27 cellular contexts compared by ENCODE assay signal in genomic region chr5:4909086-4909485, GRCh38.
"Had no signal": no experiment of that assay in that cellular context is flagged by ENCODE, and none has a peak within 500 bp of the region (broad histone marks: within the 10 kb centered on the region; RNA-seq: fewer than 3 reads in every experiment).

No MANE protein-coding gene starts in this region.

- H3K4me1 ChIP-seq: stomach, testis, thyroid gland, tibial artery, upper lobe of left lung, upper lobe of right lung, vagina had no signal

- ATAC-seq: stimulated activated effector memory CD8-positive, alpha-beta T cell treated with anti-CD3 and anti-CD28 coated beads, Interleukin-12 subunit alpha, Interleukin-12 subunit beta, amount 100 ng/mL, for 72 hours; stimulated activated memory B cell treated with anti-CD40 and anti-IgM and Interleukin-4, amounts not matched to agents 10 μg/mL and 1 μg/mL and 100 μg/mL, for 72 hours; stimulated activated naive B cell treated with anti-CD40 and anti-IgM and Interleukin-4, amounts not matched to agents 10 μg/mL and 1 μg/mL and 100 μg/mL, for 72 hours; stimulated activated naive CD8-positive, alpha-beta T cell treated with anti-CD3 and anti-CD28 coated beads, Interleukin-15, amount 100 ng/mL, for 72 hours; stimulated activated naive CD8-positive, alpha-beta T cell treated with anti-CD3 and anti-CD28 coated beads, Interleukin-15, Interleukin-2, amounts not matched to agents 100 U/mL and 50 U/mL, for 24 hours; upper lobe of right lung had no signal

- DNase-seq: stimulated activated CD4-positive, alpha-beta T cell treated with anti-CD3 and anti-CD28 coated beads, Interleukin-2, amount 100 ng/mL, for 48 hours; stimulated activated CD4-positive, alpha-beta T cell treated with anti-CD3 and anti-CD28 coated beads, Interleukin-4, amount 100 ng/mL, for 1 hour; stimulated activated CD4-positive, alpha-beta T cell treated with anti-CD3 and anti-CD28 coated beads, Interleukin-4, amount 100 ng/mL, for 24 hours; stimulated activated CD4-positive, alpha-beta T cell treated with anti-CD3 and anti-CD28 coated beads, Interleukin-4, amount 100 ng/mL, for 4 hours; stimulated activated CD8-positive, alpha-beta memory T cell treated with anti-CD3 and anti-CD28 coated beads, Interleukin-4, amount 100 ng/mL, for 48 hours; stimulated activated naive B cell treated with anti-CD40 and anti-IgM and Interleukin-4, amounts not matched to agents 10 μg/mL and 1 μg/mL and 100 μg/mL, for 72 hours; stimulated activated naive CD4-positive, alpha-beta T cell; stimulated activated naive CD4-positive, alpha-beta T cell treated with Interleukin-2 at 50 U/mL for 16 hours; stimulated activated naive CD8-positive, alpha-beta T cell treated with anti-CD3 and anti-CD28 coated beads, Interleukin-15, amount 100 ng/mL, for 72 hours; stimulated activated naive CD8-positive, alpha-beta T cell treated with anti-CD3 and anti-CD28 coated beads, Interleukin-15, Interleukin-2, amounts not matched to agents 100 U/mL and 50 U/mL, for 24 hours; stomach; substantia nigra; testis; thyroid gland; tibial artery; transverse colon; trophoblast cell; upper lobe of left lung; upper lobe of right lung; uterus had no signal

- FAIRE-seq: urothelium cell line had no signal

- H3K36me3 ChIP-seq: stomach, suprapubic skin, thoracic aorta, thyroid gland, tibial artery, tibial nerve, transverse colon, upper lobe of left lung, upper lobe of right lung, uterus, vagina had no signal

- H3K9me3 ChIP-seq: stomach, suprapubic skin, testis, thoracic aorta, thyroid gland, tibial artery, tibial nerve, transverse colon, upper lobe of left lung, upper lobe of right lung, uterus, vagina had no signal

- H3K27me3 ChIP-seq: stomach, suprapubic skin, testis, thyroid gland, tibial artery, tibial nerve, transverse colon, upper lobe of left lung, upper lobe of right lung, uterus, vagina had no signal

- H3K27ac ChIP-seq: stomach, suprapubic skin, testis, thoracic aorta, thyroid gland, tibial artery, tibial nerve, transverse colon, upper lobe of left lung, upper lobe of right lung, uterus, vagina had no signal

- H3K4me3 ChIP-seq: stomach, suprapubic skin, testis, thoracic aorta, thyroid gland, tibial artery, tibial nerve, transverse colon, upper lobe of left lung, upper lobe of right lung, uterus, vagina had no signal
